ENCODE assay signal across 8 cellular contexts in the genomic region with DNA sequence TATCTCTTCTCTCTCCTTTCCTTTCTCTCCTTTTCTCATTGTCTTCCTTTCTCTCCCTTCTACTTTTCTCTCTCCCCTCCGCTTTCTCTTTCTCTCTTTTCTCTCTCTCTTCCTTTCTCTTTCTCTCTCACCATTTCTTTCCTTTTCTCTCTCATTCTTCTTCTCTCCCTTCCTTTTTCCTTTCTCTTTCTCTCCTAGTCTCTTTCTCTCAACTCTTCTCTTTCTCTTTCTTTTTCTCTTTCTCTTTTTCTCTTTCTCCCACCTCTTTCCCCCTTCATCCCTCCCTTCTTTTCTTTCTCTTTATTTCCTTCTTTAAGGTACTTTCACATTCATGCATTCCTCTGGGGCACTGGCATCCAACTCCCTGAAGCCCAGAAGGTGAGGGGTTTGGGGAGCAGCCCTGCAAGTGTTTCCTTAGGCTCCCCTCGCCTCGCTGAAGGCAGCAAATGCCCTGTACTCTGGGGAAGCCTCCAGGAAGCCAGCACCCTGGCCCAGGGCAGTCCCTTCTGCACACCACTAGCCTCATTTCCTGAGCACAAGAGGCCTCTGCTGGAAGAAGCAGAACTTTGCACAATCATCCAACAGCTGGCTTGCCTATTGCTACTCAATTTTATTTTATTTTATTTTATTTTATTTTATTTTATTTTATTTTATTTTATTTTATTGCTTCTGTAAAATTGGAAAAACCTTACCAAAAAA.
DNase-seq lines count a peak whose midpoint lies in the region; TF ChIP-seq lines count a peak whose summit lies in the region.

No MANE protein-coding gene starts in this region.

- H3K4me1 Mint-ChIP-seq in activated CD4-positive, alpha-beta memory T cell treated with anti-CD3 and anti-CD28 coated beads for 36 hours (ENCODE audit: low read depth) = peaks cover 56% of the 10 kb centered on the region

- no peaks in the 10 kb centered on the region for H3K9me3 Mint-ChIP-seq in activated CD4-positive, alpha-beta memory T cell treated with anti-CD3 and anti-CD28 coated beads for 36 hours

- H3K27me3 Mint-ChIP-seq in activated CD4-positive, alpha-beta memory T cell treated with anti-CD3 and anti-CD28 coated beads for 36 hours = no peaks in the 10 kb centered on the region

- H3K27ac Mint-ChIP-seq in activated CD4-positive, alpha-beta memory T cell treated with anti-CD3 and anti-CD28 coated beads for 36 hours = no peak overlapping the region

- H3K27ac ChIP-seq in HEK293 (ENCODE audit: extremely low read depth, low read depth, low read length) = no peak overlapping the region

- H3K27me3 ChIP-seq in MG63 = no peaks in the 10 kb centered on the region

- intact Hi-C loops in activated CD4-positive, alpha-beta memory T cell treated with anti-CD3 and anti-CD28 coated beads for 36 hours (cut with micrococcal nuclease) = loop anchor here (1.0 to 5.0 kb wide), 7 partner anchors 12 to 465 kb away; partner anchors contain the start of gene MANBA

- H3K4me1 ChIP-seq in HEK293 (ENCODE audit: control insufficient read depth, insufficient read depth, low read length) = peaks cover 4% of the 10 kb centered on the region

- H3K9me3 ChIP-seq in HEK293 (ENCODE audit: control insufficient read depth, insufficient read depth, low read depth, low read length) (no peaks in the 10 kb centered on the region), MG63 (no peaks in the 10 kb centered on the region)

- DNase-seq in NCI-H1436 (lab: John Stamatoyannopoulos, UW) = peak; percentile 5
- DNase-seq in NCI-H1436 treated with DMSO at 0.1 percent for 48 hours (lab: John Stamatoyannopoulos, UW) = no peak
- peak; percentile 10 for DNase-seq in MG63
- peak; percentile 82 for DNase-seq in activated CD4-positive, alpha-beta memory T cell treated with anti-CD3 and anti-CD28 coated beads for 36 hours
- peak; percentile 64 for DNase-seq in fibroblast of gingiva (ENCODE audit: low read depth)
- no peak for DNase-seq in retinal pigment epithelial cell (ENCODE audit: low read depth)
- no peak for DNase-seq in NCI-H774 (lab: John Stamatoyannopoulos, UW)

- no peak overlapping the region for H3K4me3 ChIP-seq in HEK293 (ENCODE audit: low read depth, low read length)
- H3K4me3 ChIP-seq in MG63 = no peak overlapping the region
- H3K4me3 ChIP-seq in retinal pigment epithelial cell (ENCODE audit: low read length) = no peak overlapping the region

- peak overlapping the region; percentile 56 for H3K4me3 Mint-ChIP-seq in activated CD4-positive, alpha-beta memory T cell treated with anti-CD3 and anti-CD28 coated beads for 36 hours

- CTCF ChIA-PET in HEK293 (lab: Yijun Ruan, JAX) = interaction anchor here (1.0 to 1.2 kb wide), 2 partner anchors 382 to 407 kb away, joined by 3 to 5 read pairs; no protein-coding TSS in a partner anchor
- CTCF ChIA-PET in activated CD4-positive, alpha-beta memory T cell treated with anti-CD3 and anti-CD28 coated beads for 36 hours (lab: Charles Lee) = interaction anchor here (0.6 to 1.7 kb wide), 15 partner anchors 9 to 467 kb away, joined by 3 to 13 read pairs (median 3); no protein-coding TSS in a partner anchor

- H3K36me3 ChIP-seq in HEK293 (ENCODE audit: control insufficient read depth in 2 of 2, insufficient read depth in 1 of 2, low read length in 2 of 2) (no peaks in the 10 kb centered on the region), MG63 (no peaks in the 10 kb centered on the region)

- POLR2A ChIA-PET in HEK293 (lab: Yijun Ruan, JAX) = no interaction called here
- POLR2A ChIA-PET in activated CD4-positive, alpha-beta memory T cell treated with anti-CD3 and anti-CD28 coated beads for 36 hours (lab: Charles Lee) = no interaction called here

- no peak for TF ChIP-seq CTCF in HEK293 (tag by site-specific recombination; IDR thresholded peaks at IDR 0.05)
- peak; percentile 8 for TF ChIP-seq CTCF in retinal pigment epithelial cell (conservative IDR thresholded peaks at IDR 0.05; ENCODE audit: low read depth, low read length)

- H3K36me3 Mint-ChIP-seq in activated CD4-positive, alpha-beta memory T cell treated with anti-CD3 and anti-CD28 coated beads for 36 hours = no peaks in the 10 kb centered on the region

TF ChIP-seq in HEK293, 187 proteins besides CTCF, POLR2A, EP300 and RAD21:
- TF ChIP-seq ZFHX2 (tag by site-specific recombination; conservative IDR thresholded peaks at IDR 0.05) (no peak), OVOL3 (tag by site-specific recombination; IDR thresholded peaks at IDR 0.05) (no peak), ZNF366 (tag by site-specific recombination; conservative IDR thresholded peaks at IDR 0.05) (peak; percentile 83), PRDM1 (tag by site-specific recombination; IDR thresholded peaks at IDR 0.05) (peak; percentile 100)
- TF ChIP-seq, protein P1, sequence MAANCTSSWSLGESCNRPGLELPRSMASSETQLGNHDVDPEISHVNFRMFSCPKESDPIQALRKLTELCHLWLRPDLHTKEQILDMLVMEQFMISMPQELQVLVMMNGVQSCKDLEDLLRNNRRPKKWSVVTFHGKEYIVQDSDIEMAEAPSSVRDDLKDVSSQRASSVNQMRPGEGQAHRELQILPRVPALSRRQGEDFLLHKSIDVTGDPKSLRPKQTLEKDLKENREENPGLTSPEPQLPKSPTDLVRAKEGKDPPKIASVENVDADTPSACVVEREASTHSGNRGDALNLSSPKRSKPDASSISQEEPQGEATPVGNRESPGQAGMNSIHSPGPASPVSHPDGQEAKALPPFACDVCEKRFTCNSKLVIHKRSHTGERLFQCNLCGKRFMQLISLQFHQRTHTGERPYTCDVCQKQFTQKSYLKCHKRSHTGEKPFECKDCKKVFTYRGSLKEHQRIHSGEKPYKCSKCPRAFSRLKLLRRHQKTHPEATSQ (tag by site-specific recombination; IDR thresholded peaks at IDR 0.05) = no peak
TF ChIP-seq in HEK293: peak in this region for 2.

Comparison
In these comparisons a context has a peak if more than half of its experiments do, and no peak if none do; other contexts are left out.
1. DNase-seq: peak in NCI-H1436 (single experiment), MG63 (single experiment), activated CD4-positive, alpha-beta memory T cell treated with anti-CD3 and anti-CD28 coated beads for 36 hours (single experiment) and fibroblast of gingiva (single experiment); none in NCI-H1436 treated with DMSO at 0.1 percent for 48 hours (single experiment), retinal pigment epithelial cell (single experiment) and NCI-H774 (single experiment).